ENCODE assay signal across 31 cellular contexts in the genomic region with DNA sequence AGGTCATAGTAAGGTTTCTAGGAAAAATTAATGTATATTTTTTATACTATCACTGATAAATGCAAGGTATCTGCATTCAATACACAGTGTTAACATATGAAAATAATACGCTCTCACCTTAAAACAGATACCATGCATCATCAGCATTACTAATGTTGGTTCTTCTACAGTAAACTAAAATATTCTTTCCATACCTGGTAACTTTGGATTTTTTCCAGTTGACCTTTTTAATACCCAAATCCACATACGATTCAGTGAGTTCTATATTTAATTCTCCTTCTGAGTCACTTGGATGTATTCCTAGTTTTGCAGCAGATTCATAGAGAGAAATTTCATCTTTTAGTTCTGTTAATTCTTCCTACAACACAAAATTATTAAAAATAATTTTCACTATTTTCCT.
"Had no signal": no experiment of that assay in that cellular context is flagged by ENCODE, and none has a peak within 500 bp of the region (broad histone marks: within the 10 kb centered on the region; RNA-seq: fewer than 3 reads in every experiment).

No MANE protein-coding gene starts in this region.

- H3K4me3 ChIP-seq: adrenal gland, body of pancreas, breast epithelium had no signal

- H3K36me3 ChIP-seq: adrenal gland, brain microvascular endothelial cell had no signal

- ATAC-seq: activated CD8-positive, alpha-beta T cell treated with anti-CD3 and anti-CD28 coated beads for 36 hours; activated naive CD4-positive, alpha-beta T cell treated with anti-CD3 and anti-CD28 coated beads, Interleukin-2, amount 50 U/mL, for 72 hours; activated T-cell treated with anti-CD3 and anti-CD28 coated beads, Interleukin-2, amount 50 U/mL, for 4 hours; activated T-cell treated with anti-CD3 and anti-CD28 coated beads, Interleukin-2, amount 50 U/mL, for 72 hours; activated T-helper 17 cell treated with anti-CD3 and anti-CD28 coated beads, Interleukin-2, amount 50 U/mL, for 72 hours; body of pancreas had no signal

- H3K4me1 ChIP-seq: adrenal gland, breast epithelium had no signal

- H3K27me3 ChIP-seq: adrenal gland, body of pancreas, brain microvascular endothelial cell, breast epithelium had no signal

- DNase-seq: activated B cell treated with CpG ODN at 0.5 μM for 24 hours; activated CD4-positive, alpha-beta memory T cell treated with anti-CD3 and anti-CD28 coated beads for 36 hours; activated CD4-positive, alpha-beta T cell treated with anti-CD3 and anti-CD28 coated beads for 4 hours; activated CD4-positive, alpha-beta T cell treated with anti-CD3 and anti-CD28 coated beads, Interleukin-2, amount 10 ng/mL, durations not matched to agents 24 days and 14 days; activated CD4-positive, alpha-beta T cell treated with anti-CD3 and anti-CD28 coated beads, Interleukin-2, amount 50 U/mL, for 1 hour; activated CD4-positive, alpha-beta T cell treated with anti-CD3 and anti-CD28 coated beads, Interleukin-2, amount 50 U/mL, for 4 hours; activated CD4-positive, CD25-positive, alpha-beta regulatory T cell treated with anti-CD3 and anti-CD28 coated beads, Interleukin-2, amount 50 U/mL, for 72 hours; activated CD8-positive, alpha-beta memory T cell treated with anti-CD3 and anti-CD28 coated beads, Interleukin-2, amount 50 U/mL, for 4 hours; activated CD8-positive, alpha-beta T cell treated with anti-CD3 and anti-CD28 coated beads for 36 hours; activated effector memory CD4-positive, alpha-beta T cell treated with anti-CD3 and anti-CD28 coated beads, Interleukin-2, amount 50 U/mL, for 16 hours; activated gamma-delta T cell treated with Interleukin-2 at 50 U/mL for 16 hours; activated naive CD4-positive, alpha-beta T cell; activated naive CD4-positive, alpha-beta T cell treated with anti-CD3 and anti-CD28 coated beads for 36 hours; activated naive CD4-positive, alpha-beta T cell treated with anti-CD3 and anti-CD28 coated beads, Interleukin-2, amount 50 U/mL, for 16 hours; activated naive CD8-positive, alpha-beta T cell treated with anti-CD3 and anti-CD28 coated beads for 36 hours; activated T-cell treated with anti-CD3 and anti-CD28 coated beads for 4 hours; activated T-cell treated with anti-CD3 and anti-CD28 coated beads, Interleukin-2, amount 50 U/mL, for 1 hour; activated T-cell treated with anti-CD3 and anti-CD28 coated beads, Interleukin-2, amount 50 U/mL, for 4 hours; activated T-cell treated with anti-CD3 and anti-CD28 coated beads, Interleukin-2, amount 50 U/mL, for 72 hours; adrenal gland; amniotic stem cell; aorta; body of pancreas; brain microvascular endothelial cell; central memory CD4-positive, alpha-beta T cell; T-helper 2 cell; T-helper 9 cell had no signal

- H3K9me3 ChIP-seq: adrenal gland, body of pancreas, breast epithelium had no signal

- H3K27ac ChIP-seq: adrenal gland, body of pancreas, brain microvascular endothelial cell, breast epithelium, VCaP had no signal
